In genomic region chr11:72721689-72722049, GRCh38 we compare ENCODE assay signal across 8 cellular contexts. TPM values are rescaled to one million over a fixed set of nuclear protein-coding genes. Genes with fewer than 3 reads are reported as not detected.
A peak's percentile ranks its signal among the peaks of the same experiment; 100 is the strongest.
DNase-seq lines count a peak whose midpoint lies in the region; ATAC-seq and TF ChIP-seq lines count a peak whose summit lies in the region.

No MANE protein-coding gene starts in this region.

- DNase-seq in T-helper 2 cell (peak in 3 of 5 experiments; percentile 23 to 68 (median 62)), caudate nucleus (lab: John Stamatoyannopoulos, UW) (peak in 1 of 61 donors; percentile 21), cerebellum (ENCODE audit: low spot score) (no peak)

- WGBS in mesodermal cell (ENCODE audit: insufficient coverage in 2 of 2), 2 experiments, result 85 to 88% methylated on average over 10 to 13 of the region's 13 CpGs

- CTCF ChIA-PET in HEK293 (lab: Yijun Ruan, JAX), result interaction anchor here (0.6 to 1.9 kb wide), 4 partner anchors 99 to 514 kb away, joined by 3 to 7 read pairs (median 3); no protein-coding TSS in a partner anchor

- H3K4me3 ChIP-seq in HEK293 (ENCODE audit: low read depth, low read length) (peak overlapping the region; percentile 62), mesodermal cell (ENCODE audit: extremely low read depth, insufficient read depth, low read length, poor library complexity, severe bottlenecking) (no peak overlapping the region)

- ATAC-seq in GM18502 (IDR thresholded peaks at IDR 0.05; ENCODE audit: poor library complexity, unreplicated experiment), result no peak
- ATAC-seq in HG03378 (IDR thresholded peaks at IDR 0.05; ENCODE audit: unreplicated experiment), result no peak

- TF ChIP-seq CTCF in HEK293 (tag by site-specific recombination; IDR thresholded peaks at IDR 0.05), result no peak

- no peaks in the 10 kb centered on the region for H3K9me3 ChIP-seq in HEK293 (ENCODE audit: control insufficient read depth, insufficient read depth, low read depth, low read length)
- no peaks in the 10 kb centered on the region for H3K9me3 ChIP-seq in mesodermal cell (ENCODE audit: control insufficient read depth, low read length)

- H3K4me1 ChIP-seq in HEK293 (ENCODE audit: control insufficient read depth, insufficient read depth, low read length) (peaks cover 5% of the 10 kb centered on the region; the same call in 1 of the 2 replicates), mesodermal cell (ENCODE audit: control insufficient read depth, insufficient read depth, low read length, poor library complexity, severe bottlenecking) (peaks cover 12% of the 10 kb centered on the region)

- H3K36me3 ChIP-seq in HEK293 (ENCODE audit: control insufficient read depth in 2 of 2, insufficient read depth in 1 of 2, low read length in 2 of 2) (peaks cover 0 to 49% of the 10 kb centered on the region in 2 experiments; a peak in 1 of 3 replicates), mesodermal cell (ENCODE audit: control insufficient read depth, insufficient read depth, low read length) (peaks cover 56% of the 10 kb centered on the region)

- POLR2A ChIA-PET in HEK293 (lab: Yijun Ruan, JAX), result interaction anchor here (0.8 to 1.8 kb wide), 5 partner anchors 17 to 585 kb away, joined by 3 to 6 read pairs (median 5); partner anchors contain the start of gene STARD10

- peak overlapping the region; percentile 78 for H3K27ac ChIP-seq in HEK293 (ENCODE audit: extremely low read depth, low read depth, low read length)
- H3K27ac ChIP-seq in caudate nucleus (ENCODE audit: low read depth, low read length), result peak overlapping the region; percentile 87
- H3K27ac ChIP-seq in mesodermal cell (ENCODE audit: low read depth, low read length, severe bottlenecking), result peak overlapping the region; percentile 67
- peak overlapping the region; percentile 81 for H3K27ac ChIP-seq in temporal lobe (ENCODE audit: low read depth, low read length)

TF ChIP-seq in HEK293, 187 proteins besides CTCF, POLR2A, EP300 and RAD21 (continues in another document):
- TF ChIP-seq ZBTB8A (tag by site-specific recombination; IDR thresholded peaks at IDR 0.05) (0 out of 2 replicates have a peak, but pooled peaks have one; percentile 18), GLI2 (tag by site-specific recombination; IDR thresholded peaks at IDR 0.05; ENCODE audit: borderline replicate concordance, low read depth) (no peak), ZNF664 (tag by site-specific recombination; IDR thresholded peaks at IDR 0.05) (no peak), ZNF404 (tag by site-specific recombination; IDR thresholded peaks at IDR 0.05) (no peak), HIC1 (tag by site-specific recombination; IDR thresholded peaks at IDR 0.05) (no peak), ZNF341 (tag by site-specific recombination; IDR thresholded peaks at IDR 0.05; ENCODE audit: low read depth) (peak; percentile 34; the same call in 1 of the 2 replicates), KLF9 (tag by site-specific recombination; IDR thresholded peaks at IDR 0.05; ENCODE audit: low read depth) (no peak), GLIS1 (tag by site-specific recombination; IDR thresholded peaks at IDR 0.05) (peak; percentile 60), ZNF768 (tag by site-specific recombination; IDR thresholded peaks at IDR 0.05) (no peak), INSM2 (tag by site-specific recombination; IDR thresholded peaks at IDR 0.05) (no peak), ZFP3 (tag by site-specific recombination; IDR thresholded peaks at IDR 0.05; ENCODE audit: low read depth) (no peak), ZNF354C (tag by site-specific recombination; IDR thresholded peaks at IDR 0.05; ENCODE audit: borderline replicate concordance, low read depth) (no peak), ZNF214 (tag by site-specific recombination; IDR thresholded peaks at IDR 0.05; ENCODE audit: borderline replicate concordance) (no peak), ZIC2 (tag by site-specific recombination; IDR thresholded peaks at IDR 0.05) (peak; percentile 80), WT1 (tag by site-specific recombination; IDR thresholded peaks at IDR 0.05) (no peak), ZNF155 (tag by site-specific recombination; IDR thresholded peaks at IDR 0.05) (no peak), ZNF473 (tag by site-specific recombination; IDR thresholded peaks at IDR 0.05) (no peak), ZNF530 (tag by site-specific recombination; IDR thresholded peaks at IDR 0.05; ENCODE audit: low read depth) (no peak)
- TF ChIP-seq, protein P1, sequence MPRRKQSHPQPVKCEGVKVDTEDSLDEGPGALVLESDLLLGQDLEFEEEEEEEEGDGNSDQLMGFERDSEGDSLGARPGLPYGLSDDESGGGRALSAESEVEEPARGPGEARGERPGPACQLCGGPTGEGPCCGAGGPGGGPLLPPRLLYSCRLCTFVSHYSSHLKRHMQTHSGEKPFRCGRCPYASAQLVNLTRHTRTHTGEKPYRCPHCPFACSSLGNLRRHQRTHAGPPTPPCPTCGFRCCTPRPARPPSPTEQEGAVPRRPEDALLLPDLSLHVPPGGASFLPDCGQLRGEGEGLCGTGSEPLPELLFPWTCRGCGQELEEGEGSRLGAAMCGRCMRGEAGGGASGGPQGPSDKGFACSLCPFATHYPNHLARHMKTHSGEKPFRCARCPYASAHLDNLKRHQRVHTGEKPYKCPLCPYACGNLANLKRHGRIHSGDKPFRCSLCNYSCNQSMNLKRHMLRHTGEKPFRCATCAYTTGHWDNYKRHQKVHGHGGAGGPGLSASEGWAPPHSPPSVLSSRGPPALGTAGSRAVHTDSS (tag by site-specific recombination; IDR thresholded peaks at IDR 0.05), result no peak
- TF ChIP-seq, protein P2, sequence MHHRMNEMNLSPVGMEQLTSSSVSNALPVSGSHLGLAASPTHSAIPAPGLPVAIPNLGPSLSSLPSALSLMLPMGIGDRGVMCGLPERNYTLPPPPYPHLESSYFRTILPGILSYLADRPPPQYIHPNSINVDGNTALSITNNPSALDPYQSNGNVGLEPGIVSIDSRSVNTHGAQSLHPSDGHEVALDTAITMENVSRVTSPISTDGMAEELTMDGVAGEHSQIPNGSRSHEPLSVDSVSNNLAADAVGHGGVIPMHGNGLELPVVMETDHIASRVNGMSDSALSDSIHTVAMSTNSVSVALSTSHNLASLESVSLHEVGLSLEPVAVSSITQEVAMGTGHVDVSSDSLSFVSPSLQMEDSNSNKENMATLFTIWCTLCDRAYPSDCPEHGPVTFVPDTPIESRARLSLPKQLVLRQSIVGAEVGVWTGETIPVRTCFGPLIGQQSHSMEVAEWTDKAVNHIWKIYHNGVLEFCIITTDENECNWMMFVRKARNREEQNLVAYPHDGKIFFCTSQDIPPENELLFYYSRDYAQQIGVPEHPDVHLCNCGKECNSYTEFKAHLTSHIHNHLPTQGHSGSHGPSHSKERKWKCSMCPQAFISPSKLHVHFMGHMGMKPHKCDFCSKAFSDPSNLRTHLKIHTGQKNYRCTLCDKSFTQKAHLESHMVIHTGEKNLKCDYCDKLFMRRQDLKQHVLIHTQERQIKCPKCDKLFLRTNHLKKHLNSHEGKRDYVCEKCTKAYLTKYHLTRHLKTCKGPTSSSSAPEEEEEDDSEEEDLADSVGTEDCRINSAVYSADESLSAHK (tag by site-specific recombination; IDR thresholded peaks at IDR 0.05), result no peak
- TF ChIP-seq, protein P3, sequence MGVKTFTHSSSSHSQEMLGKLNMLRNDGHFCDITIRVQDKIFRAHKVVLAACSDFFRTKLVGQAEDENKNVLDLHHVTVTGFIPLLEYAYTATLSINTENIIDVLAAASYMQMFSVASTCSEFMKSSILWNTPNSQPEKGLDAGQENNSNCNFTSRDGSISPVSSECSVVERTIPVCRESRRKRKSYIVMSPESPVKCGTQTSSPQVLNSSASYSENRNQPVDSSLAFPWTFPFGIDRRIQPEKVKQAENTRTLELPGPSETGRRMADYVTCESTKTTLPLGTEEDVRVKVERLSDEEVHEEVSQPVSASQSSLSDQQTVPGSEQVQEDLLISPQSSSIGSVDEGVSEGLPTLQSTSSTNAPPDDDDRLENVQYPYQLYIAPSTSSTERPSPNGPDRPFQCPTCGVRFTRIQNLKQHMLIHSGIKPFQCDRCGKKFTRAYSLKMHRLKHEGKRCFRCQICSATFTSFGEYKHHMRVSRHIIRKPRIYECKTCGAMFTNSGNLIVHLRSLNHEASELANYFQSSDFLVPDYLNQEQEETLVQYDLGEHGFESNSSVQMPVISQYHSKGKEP (tag by site-specific recombination; IDR thresholded peaks at IDR 0.05), result no peak

RNA-seq across cellular contexts. Expression of gene ARAP1, which starts 30.5 kb away (rescaled TPM):
- polyA plus RNA-seq in mesodermal cell (2013, experiment 1 of 2), result 54.9 TPM
- 42.9 TPM for polyA plus RNA-seq in mesodermal cell (2013, experiment 2 of 2)
- total RNA-seq in temporal lobe, result 30.0 TPM
- 23.0 TPM for total RNA-seq in cerebellum

RNA-seq across cellular contexts. Expression of gene PDE2A, which starts 47.4 kb away (rescaled TPM):
- 9.3 TPM for polyA plus RNA-seq in mesodermal cell (2013, experiment 1 of 2)
- polyA plus RNA-seq in mesodermal cell (2013, experiment 2 of 2), result 11.2 TPM
- total RNA-seq in temporal lobe (80.4 TPM), cerebellum (8.4 TPM)
